Comparison of ENCODE assay signal across 1 cellular context in genomic region chr7:120988591-120989299, GRCh38.
TF ChIP-seq lines count a peak whose summit lies in the region.

Gene CPED1 (plus strand): TSS chr7:120988711. CDS start chr7:120989622, 911 bp downstream.

TF ChIP-seq in GM12878, 131 proteins besides CTCF, POLR2A, EP300 and RAD21 (continued from another document):
- TF ChIP-seq REST (IDR thresholded peaks at IDR 0.05; ENCODE audit: low read depth, low read length) = no peak
